Comparison of ENCODE assay signal across 8 cellular contexts in genomic region chr2:86336350-86337234, GRCh38. TPM values are rescaled to one million over a fixed set of nuclear protein-coding genes. Genes with fewer than 3 reads are reported as not detected.
DNase-seq lines count a peak whose midpoint lies in the region; ATAC-seq, FAIRE-seq and TF ChIP-seq lines count a peak whose summit lies in the region.

No MANE protein-coding gene starts in this region.

- H3K4me1 Mint-ChIP-seq in astrocyte (ENCODE audit: low read depth, unreplicated experiment) = peaks cover 3% of the 10 kb centered on the region

- intact Hi-C loops in right lobe of liver (cut with DNase I) = no loop called here
- intact Hi-C loops in testis (cut with DNase I; ENCODE audit: low total_unique reads) = no loop called here

- H3K4me2 ChIP-seq in astrocyte (ENCODE audit: low read length) = peak overlapping the region; percentile 82

- H3K36me3 ChIP-seq in HAP-1 (replicated peaks) (no peaks in the 10 kb centered on the region), astrocyte (ENCODE audit: insufficient read depth, low read length) (no peaks in the 10 kb centered on the region), right lobe of liver (no peaks in the 10 kb centered on the region), testis (ENCODE audit: low read depth, missing control alignments) (no peaks in the 10 kb centered on the region)

- H3K4me3 Mint-ChIP-seq in astrocyte (ENCODE audit: unreplicated experiment) = peak overlapping the region; percentile 85

- H3K9me3 ChIP-seq in HAP-1 (no peaks in the 10 kb centered on the region), astrocyte (ENCODE audit: insufficient read depth, low read depth, low read length) (no peaks in the 10 kb centered on the region), right lobe of liver (no peaks in the 10 kb centered on the region), testis (no peaks in the 10 kb centered on the region)

- ATAC-seq in right lobe of liver (no peak), HG03457 (IDR thresholded peaks at IDR 0.05; ENCODE audit: unreplicated experiment) (no peak)

- H3K27ac ChIP-seq in astrocyte (ENCODE audit: low read depth, low read length) (no peak overlapping the region), right lobe of liver (no peak overlapping the region), testis (peak overlapping the region; percentile 64 to 74)

- 9% methylated on average over 16 of the region's 51 CpGs for WGBS in right lobe of liver (ENCODE audit: insufficient coverage, low coverage, low lambda C conversion rate, missing lambda C conversion rate)
- WGBS in testis, 2 donors = 5 to 6% methylated on average over 14 to 42 of the region's 51 CpGs

- no peak overlapping the region for H3K9ac ChIP-seq in astrocyte (ENCODE audit: low read length)

- no peak for TF ChIP-seq CTCF in astrocyte (IDR thresholded peaks at IDR 0.05; ENCODE audit: insufficient read depth, low read depth, low read length)
- TF ChIP-seq CTCF in right lobe of liver (IDR thresholded peaks at IDR 0.05) = no peak
- no peak for TF ChIP-seq CTCF in testis (IDR thresholded peaks at IDR 0.05)

- H3K9me3 Mint-ChIP-seq in astrocyte (ENCODE audit: unreplicated experiment) = peaks cover 8% of the 10 kb centered on the region

- in situ Hi-C loops in HAP-1 (cut with MboI; ENCODE audit: low sequenced_read_pairs) = no loop called here

- H3K27ac Mint-ChIP-seq in astrocyte (ENCODE audit: unreplicated experiment) = no peak overlapping the region

- H2AFZ ChIP-seq in astrocyte (ENCODE audit: low read depth, low read length) = peak overlapping the region; percentile 34

- FAIRE-seq in astrocyte (lab: Jason Lieb, UNC) = no peak

- H4K20me1 ChIP-seq in astrocyte (ENCODE audit: insufficient read depth, low read length) = no peaks in the 10 kb centered on the region

- no peak for TF ChIP-seq POLR2A in right lobe of liver (IDR thresholded peaks at IDR 0.05)
- no peak for TF ChIP-seq POLR2A in testis (IDR thresholded peaks at IDR 0.05)

- peaks cover 5% of the 10 kb centered on the region; the same call in 1 of the 2 replicates for H3K4me1 ChIP-seq in HAP-1
- peaks cover 5% of the 10 kb centered on the region for H3K4me1 ChIP-seq in astrocyte (ENCODE audit: insufficient read depth, low read length)
- H3K4me1 ChIP-seq in right lobe of liver = peaks cover 0 to 5% (median 0%) of the 10 kb centered on the region in 4 donors
- peaks cover 28% of the 10 kb centered on the region for H3K4me1 ChIP-seq in testis

- peak overlapping the region; percentile 41 for H3K4me3 ChIP-seq in HAP-1
- peak overlapping the region; percentile 44 for H3K4me3 ChIP-seq in astrocyte (ENCODE audit: insufficient read depth, low read depth, low read length)
- peak overlapping the region; percentile 34 to 52 (median 37) for H3K4me3 ChIP-seq in right lobe of liver
- H3K4me3 ChIP-seq in testis = peak overlapping the region; percentile 61 to 77

- H3K79me2 ChIP-seq in astrocyte (ENCODE audit: insufficient read depth, low read length) = no peaks in the 10 kb centered on the region

- 0 out of 2 replicates have a peak, but pooled peaks cover 3% of the 10 kb centered on the region for H3K27me3 ChIP-seq in HAP-1 (ENCODE audit: low read depth)
- peaks cover 56% of the 10 kb centered on the region for H3K27me3 ChIP-seq in astrocyte (ENCODE audit: insufficient read depth, low read length)
- H3K27me3 ChIP-seq in right lobe of liver = no peaks in the 10 kb centered on the region
- no peaks in the 10 kb centered on the region for H3K27me3 ChIP-seq in testis

- peaks cover 2% of the 10 kb centered on the region for H3K36me3 Mint-ChIP-seq in astrocyte (ENCODE audit: low read depth, unreplicated experiment)

- DNase-seq in 8988T (peak; percentile 31), HAP-1 (ENCODE audit: low spot score in 2 of 2) (peak in 1 of 2 experiments; percentile 43), astrocyte (ENCODE audit: low read depth) (no peak), right lobe of liver (peak in 2 of 3 donors; percentile 28 to 38), testis (no peak), NCI-H510A (lab: John Stamatoyannopoulos, UW) (no peak)
- no peak for DNase-seq in effector CD4-positive, alpha-beta T cell

- H3K27me3 Mint-ChIP-seq in astrocyte (ENCODE audit: low read depth, unreplicated experiment) = peaks cover 83% of the 10 kb centered on the region

RNA-seq across cellular contexts. Expression of gene REEP1, which starts 0.8 kb away (rescaled TPM):
- total RNA-seq in astrocyte (0.61 and 1.1 TPM in 2 replicates), right lobe of liver (1 to 10 TPM in 2 of 6 experiments, under 1 TPM in 4; 0.61 to 1.8 (median 0.85) TPM), testis (100 to 1,000 TPM; 241 to 342 TPM)
- 112 TPM for polyA plus RNA-seq in testis (ENCODE audit: insufficient read depth, low read depth, low replicate concordance)

Comparison
In these comparisons a context has a peak if more than half of its experiments do, and no peak if none do; other contexts are left out.
1. DNase-seq: peak in 8988T (single experiment) and right lobe of liver (2 of 3); none in astrocyte (single experiment), testis (single experiment), effector CD4-positive, alpha-beta T cell (single experiment) and NCI-H510A (single experiment).
2. H3K27ac ChIP-seq: peak in testis (2 of 2); none in astrocyte (single experiment) and right lobe of liver (0 of 3).
3. RNA of gene REEP1, which starts 0.8 kb away (total RNA-seq): 241 to 342 TPM in testis; 0.61 to 1.8 TPM in right lobe of liver and 0.61 to 1.1 TPM in astrocyte; every median in the first group is over 10 times any median in the second.
4. Peak in every context shown above with its lines, with median percentiles within 50 percentile points of each other: H3K4me3 ChIP-seq.